Comparison of ENCODE assay signal across 9 cellular contexts in the genomic region with DNA sequence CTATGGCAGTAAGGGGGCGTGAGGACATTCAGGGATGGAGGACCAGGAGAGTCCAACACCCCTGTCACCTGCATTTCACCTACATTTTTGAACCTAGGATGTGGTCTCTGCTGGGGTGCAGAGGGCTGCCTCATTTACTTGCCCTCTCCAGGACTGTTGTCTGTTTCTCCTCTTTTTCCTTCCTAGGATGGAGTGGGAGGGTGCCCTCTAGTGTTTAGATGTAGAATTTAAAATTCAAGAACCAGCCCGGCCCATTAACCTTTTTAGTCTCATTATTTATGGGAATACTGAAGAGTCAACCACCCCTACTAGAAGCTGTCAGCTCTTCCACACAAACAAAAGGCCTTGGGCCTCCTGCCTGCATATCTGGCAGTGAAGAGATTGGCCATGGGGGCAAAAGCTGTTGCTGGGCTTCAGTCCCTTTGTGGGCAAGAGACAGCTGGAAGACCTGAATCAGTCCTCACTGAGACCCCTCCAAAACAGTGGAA. TPM values are rescaled to one million over a fixed set of nuclear protein-coding genes. Genes with fewer than 3 reads are reported as not detected.
DNase-seq lines count a peak whose midpoint lies in the region; ATAC-seq, FAIRE-seq and TF ChIP-seq lines count a peak whose summit lies in the region.
"Had no signal": no experiment of that assay in that cellular context is flagged by ENCODE, and none has a peak within 500 bp of the region (broad histone marks: within the 10 kb centered on the region; RNA-seq: fewer than 3 reads in every experiment).

No MANE protein-coding gene starts in this region.

- H3K27ac ChIP-seq in pancreas: peak overlapping the region in 1 of 4 donors; percentile 72

- TF ChIP-seq CTCF in HFF-Myc (IDR thresholded peaks at IDR 0.05; ENCODE audit: low read depth, low read length, missing control alignments) (peak; percentile 71), epithelial cell of esophagus (IDR thresholded peaks at IDR 0.05; ENCODE audit: insufficient read depth, low read depth, low read length, missing control alignments) (peak; percentile 69), pancreas (IDR thresholded peaks at IDR 0.05) (peak; percentile 63 to 72 (median 66))

- H3K27me3 ChIP-seq in pancreas: no peaks in the 10 kb centered on the region

- ATAC-seq in pancreas (peak in 1 of 4 donors; percentile 15), GM19023 (IDR thresholded peaks at IDR 0.05; ENCODE audit: unreplicated experiment) (no peak)

- peaks cover 6 to 30% (median 14%) of the 10 kb centered on the region in 3 donors for H3K4me1 ChIP-seq in pancreas

- H3K9me3 ChIP-seq in pancreas: no peaks in the 10 kb centered on the region

- 46 to 47% methylated on average over 2 of the region's 2 CpGs for WGBS in pancreas, 2 donors

- no peaks in the 10 kb centered on the region for H3K36me3 ChIP-seq in pancreas

- FAIRE-seq in pancreas (lab: Jason Lieb, UNC): no peak

- peak; percentile 80 for DNase-seq in DMS 273 (lab: John Stamatoyannopoulos, UW; ENCODE audit: unreplicated experiment)
- DNase-seq in DMS 273 treated with DMSO at 0.1 percent for 48 hours (lab: John Stamatoyannopoulos, UW): no peak
- DNase-seq in HFF-Myc (ENCODE audit: extremely low read depth, low read depth): no peak
- peak; percentile 72 for DNase-seq in RKO (ENCODE audit: low spot score)
- peak; percentile 57 for DNase-seq in epithelial cell of esophagus (ENCODE audit: low read depth)
- DNase-seq in pancreas: no peak
- no peak for DNase-seq in activated gamma-delta T cell (lab: John Stamatoyannopoulos, UW)

- H3K4me3 ChIP-seq in HFF-Myc (replicated peaks; ENCODE audit: low read depth, low read length): no peak overlapping the region
- no peak overlapping the region for H3K4me3 ChIP-seq in epithelial cell of esophagus (ENCODE audit: low read length)
- H3K4me3 ChIP-seq in pancreas: no peak overlapping the region

- intact Hi-C loops in pancreas (cut with DNase I): no loop called here

RNA-seq across cellular contexts. Expression of a gene that starts 2.5 kb away (rescaled TPM):
- total RNA-seq in pancreas: 10 to 100 TPM; 24.4 to 35.7 (median 27.2) TPM
- 10 to 100 TPM; 64.5 to 73.8 TPM for polyA plus RNA-seq in pancreas

RNA-seq across cellular contexts. Expression of a gene that starts 7.7 kb away (rescaled TPM):
- total RNA-seq in pancreas: 10 to 100 TPM; 42.8 to 74.3 (median 62.8) TPM
- 100 to 1,000 TPM in 1 of 2 donors, 10 to 100 TPM in 1; 99.1 to 201 TPM for polyA plus RNA-seq in pancreas
- total RNA-seq: activated CD8-positive, alpha-beta memory T cell treated with anti-CD3 and anti-CD28 coated beads for 36 hours had no signal

RNA-seq across cellular contexts. Expression of a gene that starts 26.7 kb away (rescaled TPM):
- not detected for total RNA-seq in pancreas
- under 1 TPM in 1 of 2 donors, not detected in 1; 0.04 TPM for polyA plus RNA-seq in pancreas
- total RNA-seq: activated CD8-positive, alpha-beta memory T cell treated with anti-CD3 and anti-CD28 coated beads for 36 hours had no signal

RNA-seq across cellular contexts. Expression of a gene that starts 30.7 kb away (rescaled TPM):
- 1 to 10 TPM in 1 of 6 donors, under 1 TPM in 5; 0.13 to 2.0 (median 0.30) TPM for total RNA-seq in pancreas
- polyA plus RNA-seq in pancreas: 1 to 10 TPM; 1.1 to 3.0 TPM

RNA-seq across cellular contexts. Expression of a gene that starts 33.8 kb away (rescaled TPM):
- total RNA-seq in pancreas: under 1 TPM in 3 of 6 donors, not detected in 3; 0.16 to 0.64 (median 0.23) TPM
- 10 to 100 TPM in 1 of 2 donors, 1 to 10 TPM in 1; 3.0 to 11.7 TPM for polyA plus RNA-seq in pancreas

Comparison
In these comparisons a context has a peak if more than half of its experiments do, and no peak if none do; other contexts are left out.
1. DNase-seq: peak in DMS 273 (single experiment), RKO (single experiment) and epithelial cell of esophagus (single experiment); none in DMS 273 treated with DMSO at 0.1 percent for 48 hours (single experiment), HFF-Myc (single experiment), pancreas (0 of 6) and activated gamma-delta T cell (single experiment).
2. Peak in every context shown above with its lines, with median percentiles within 50 percentile points of each other: CTCF ChIP-seq.